Comparison of ENCODE assay signal across 20 cellular contexts in the genomic region with DNA sequence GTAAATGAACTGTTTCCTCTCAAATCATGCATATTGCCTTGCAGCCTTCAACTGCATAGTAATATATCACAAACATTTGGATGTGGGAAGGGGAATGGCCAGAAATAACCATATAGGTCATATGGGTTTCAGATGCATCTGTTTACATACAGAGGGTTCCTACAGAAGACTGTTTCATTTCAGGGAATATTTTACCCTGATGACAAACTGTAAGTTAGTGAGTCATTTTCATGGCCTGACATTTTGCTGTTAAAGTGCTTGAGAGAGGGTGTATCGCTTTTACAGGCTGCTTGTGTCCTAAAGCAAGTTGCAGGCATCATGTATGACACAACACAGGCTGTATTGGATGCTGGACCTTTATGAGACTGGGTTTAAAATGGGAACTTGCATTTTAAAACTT. TPM values are rescaled to one million over a fixed set of nuclear protein-coding genes. Genes with fewer than 3 reads are reported as not detected.
DNase-seq lines count a peak whose midpoint lies in the region; ATAC-seq and TF ChIP-seq lines count a peak whose summit lies in the region.
"Had no signal": no experiment of that assay in that cellular context is flagged by ENCODE, and none has a peak within 500 bp of the region (broad histone marks: within the 10 kb centered on the region; RNA-seq: fewer than 3 reads in every experiment).

No MANE protein-coding gene starts in this region.

- no peaks in the 10 kb centered on the region for H3K4me1 Mint-ChIP-seq in stimulated activated naive CD8-positive, alpha-beta T cell treated with anti-CD3 and anti-CD28 coated beads, Interleukin-15, amount 100 ng/mL, for 72 hours
- peaks cover 6% of the 10 kb centered on the region for H3K4me1 Mint-ChIP-seq in type B pancreatic cell (ENCODE audit: unreplicated experiment)
- H3K4me1 Mint-ChIP-seq in naive thymus-derived CD8-positive, alpha-beta T cell = no peaks in the 10 kb centered on the region
- H3K4me1 Mint-ChIP-seq: CD4-positive, CD25-positive, alpha-beta regulatory T cell had no signal

- no peak for TF ChIP-seq CTCF in type B pancreatic cell (conservative IDR thresholded peaks at IDR 0.05)

- POLR2A ChIA-PET in naive thymus-derived CD8-positive, alpha-beta T cell (lab: Charles Lee) = no interaction called here

- H3K27ac Mint-ChIP-seq in stimulated activated naive CD8-positive, alpha-beta T cell treated with anti-CD3 and anti-CD28 coated beads, Interleukin-15, amount 100 ng/mL, for 72 hours = no peak overlapping the region
- peak overlapping the region; percentile 61 for H3K27ac Mint-ChIP-seq in type B pancreatic cell
- no peak overlapping the region for H3K27ac Mint-ChIP-seq in naive thymus-derived CD8-positive, alpha-beta T cell

- no peaks in the 10 kb centered on the region for H3K36me3 Mint-ChIP-seq in type B pancreatic cell
- H3K36me3 Mint-ChIP-seq in naive thymus-derived CD8-positive, alpha-beta T cell = no peaks in the 10 kb centered on the region
- H3K36me3 Mint-ChIP-seq: CD4-positive, CD25-positive, alpha-beta regulatory T cell had no signal

- no peak overlapping the region for H3K9ac ChIP-seq in adipocyte (ENCODE audit: low read length)
- H3K9ac ChIP-seq: BLaER1 had no signal

- H3K4me3 Mint-ChIP-seq in stimulated activated naive CD8-positive, alpha-beta T cell treated with anti-CD3 and anti-CD28 coated beads, Interleukin-15, amount 100 ng/mL, for 72 hours = no peak overlapping the region
- H3K4me3 Mint-ChIP-seq in type B pancreatic cell = no peak overlapping the region
- no peak overlapping the region for H3K4me3 Mint-ChIP-seq in naive thymus-derived CD8-positive, alpha-beta T cell
- H3K4me3 Mint-ChIP-seq: CD4-positive, CD25-positive, alpha-beta regulatory T cell had no signal

- H3K9me3 ChIP-seq in adipocyte (ENCODE audit: control insufficient read depth, low read length) = no peaks in the 10 kb centered on the region
- H3K9me3 ChIP-seq: BLaER1 had no signal

- peak; percentile 52 for ATAC-seq in stimulated activated naive CD8-positive, alpha-beta T cell treated with anti-CD3 and anti-CD28 coated beads, Interleukin-15, Interleukin-2, amounts not matched to agents 100 U/mL and 50 U/mL, for 24 hours
- no peak for ATAC-seq in stimulated activated naive CD8-positive, alpha-beta T cell treated with anti-CD3 and anti-CD28 coated beads, Interleukin-15, amount 100 ng/mL, for 72 hours
- ATAC-seq in naive thymus-derived CD8-positive, alpha-beta T cell = no peak
- ATAC-seq: HCT116, Panc1 had no signal

- H3K27me3 Mint-ChIP-seq in stimulated activated naive CD8-positive, alpha-beta T cell treated with anti-CD3 and anti-CD28 coated beads, Interleukin-15, amount 100 ng/mL, for 72 hours = no peaks in the 10 kb centered on the region
- no peaks in the 10 kb centered on the region for H3K27me3 Mint-ChIP-seq in type B pancreatic cell
- H3K27me3 Mint-ChIP-seq in naive thymus-derived CD8-positive, alpha-beta T cell = peaks cover 0 to 3% (median 0%) of the 10 kb centered on the region in 5 donors

- H3K4me3 ChIP-seq in adipocyte (ENCODE audit: low read length) = no peak overlapping the region
- H3K4me3 ChIP-seq: BLaER1, SK-N-MC had no signal

- peaks cover 13% of the 10 kb centered on the region for H3K27me3 ChIP-seq in adipocyte (replicated peaks; ENCODE audit: control insufficient read depth, insufficient read depth, low read length)

- H3K9me3 Mint-ChIP-seq in stimulated activated naive CD8-positive, alpha-beta T cell treated with anti-CD3 and anti-CD28 coated beads, Interleukin-15, amount 100 ng/mL, for 72 hours = no peaks in the 10 kb centered on the region
- no peaks in the 10 kb centered on the region for H3K9me3 Mint-ChIP-seq in type B pancreatic cell
- H3K9me3 Mint-ChIP-seq in naive thymus-derived CD8-positive, alpha-beta T cell = no peaks in the 10 kb centered on the region
- H3K9me3 Mint-ChIP-seq: CD4-positive, CD25-positive, alpha-beta regulatory T cell had no signal

- no peaks in the 10 kb centered on the region for H3K36me3 ChIP-seq in adipocyte (ENCODE audit: control insufficient read depth, insufficient read depth, low read length, severe bottlenecking)
- H3K36me3 ChIP-seq: BLaER1 had no signal

- no peaks in the 10 kb centered on the region for H3K4me1 ChIP-seq in adipocyte (ENCODE audit: control insufficient read depth, insufficient read depth, low read length)

- DNase-seq in stimulated activated naive CD8-positive, alpha-beta T cell treated with anti-CD3 and anti-CD28 coated beads, Interleukin-15, Interleukin-2, amounts not matched to agents 100 U/mL and 50 U/mL, for 24 hours = no peak
- DNase-seq in stimulated activated naive CD8-positive, alpha-beta T cell treated with anti-CD3 and anti-CD28 coated beads, Interleukin-15, amount 100 ng/mL, for 72 hours = no peak
- DNase-seq in adipocyte (ENCODE audit: low read depth) (peak; percentile 13), hepatic stellate cell (ENCODE audit: low spot score) (peak; percentile 14), type B pancreatic cell (ENCODE audit: extremely low spot score, unreplicated experiment) (no peak), cerebellar cortex (ENCODE audit: low spot score) (no peak), HPDE6-E6E7 (ENCODE audit: extremely low spot score) (no peak)
- DNase-seq in naive thymus-derived CD8-positive, alpha-beta T cell = no peak
- DNase-seq: CD4-positive, CD25-positive, alpha-beta regulatory T cell; DND-41; KG1; MM.1S; NCI-H1694 treated with DMSO at 0.1 percent for 48 hours; NCI-H2081; NCI-H2227 treated with DMSO at 0.1 percent for 48 hours; SHP77 treated with DMSO at 0.1 percent for 48 hours had no signal

RNA-seq across cellular contexts. Expression of a gene that starts 25.5 kb away (rescaled TPM):
- total RNA-seq in type B pancreatic cell (ENCODE audit: low replicate concordance) = 235 and 507 TPM in 2 replicates
- total RNA-seq in naive thymus-derived CD8-positive, alpha-beta T cell = 1 to 10 TPM; 2.4 to 2.7 TPM
- polyA plus RNA-seq in naive thymus-derived CD8-positive, alpha-beta T cell = 1 to 10 TPM; 1.3 to 3.3 (median 2.4) TPM

Comparison
In these comparisons a context has a peak if more than half of its experiments do, and no peak if none do; other contexts are left out.
1. DNase-seq: peak in adipocyte (single experiment) and hepatic stellate cell (single experiment); none in stimulated activated naive CD8-positive, alpha-beta T cell treated with anti-CD3 and anti-CD28 coated beads, Interleukin-15, Interleukin-2, amounts not matched to agents 100 U/mL and 50 U/mL, for 24 hours (single experiment), stimulated activated naive CD8-positive, alpha-beta T cell treated with anti-CD3 and anti-CD28 coated beads, Interleukin-15, amount 100 ng/mL, for 72 hours (0 of 2), type B pancreatic cell (single experiment), cerebellar cortex (single experiment), naive thymus-derived CD8-positive, alpha-beta T cell (0 of 10) and HPDE6-E6E7 (single experiment).
2. RNA of a gene that starts 25.5 kb away (total RNA-seq): 235 to 507 TPM in type B pancreatic cell; 2.4 to 2.7 TPM in naive thymus-derived CD8-positive, alpha-beta T cell; every median in the first group is over 10 times any median in the second.